17 cellular contexts compared by ENCODE assay signal in the genomic region with DNA sequence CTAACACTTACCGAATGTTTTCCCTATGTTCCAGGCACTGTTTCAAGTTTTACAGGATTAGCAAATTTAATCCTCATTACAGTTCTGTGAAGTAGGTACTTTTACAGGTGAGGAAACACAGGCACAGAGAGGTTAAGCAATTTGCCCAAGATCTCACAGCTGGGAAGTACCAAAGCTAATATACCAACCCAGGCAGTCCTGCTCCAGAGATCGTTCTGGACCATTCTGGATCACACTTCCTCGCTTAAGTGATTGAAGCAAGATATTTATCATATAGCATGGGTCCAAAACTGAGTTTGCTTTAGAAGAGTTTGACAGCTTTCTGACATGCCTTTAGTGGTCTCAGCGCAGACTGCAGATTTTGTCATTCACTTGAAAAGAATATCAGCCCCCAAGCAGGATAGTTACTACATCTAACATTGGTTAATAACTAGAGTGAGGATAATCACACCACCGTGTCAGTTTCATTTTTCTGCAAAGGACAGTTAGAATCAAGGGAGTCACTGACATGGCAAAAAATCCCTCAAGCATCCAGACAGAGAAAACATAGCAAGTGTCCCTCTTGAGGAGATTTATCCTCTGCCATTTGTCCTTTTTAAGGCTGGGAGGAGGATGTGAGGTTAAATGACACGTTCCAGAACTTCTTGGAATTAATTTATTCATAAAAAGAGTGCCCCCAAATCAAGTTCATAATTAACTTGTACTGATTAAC. TPM values are rescaled to one million over a fixed set of nuclear protein-coding genes. Genes with fewer than 3 reads are reported as not detected.
A peak's percentile ranks its signal among the peaks of the same experiment; 100 is the strongest.
DNase-seq lines count a peak whose midpoint lies in the region; TF ChIP-seq lines count a peak whose summit lies in the region.
"Had no signal": no experiment of that assay in that cellular context is flagged by ENCODE, and none has a peak within 500 bp of the region (broad histone marks: within the 10 kb centered on the region; RNA-seq: fewer than 3 reads in every experiment).

No MANE protein-coding gene starts in this region.

- H3K4me3 Mint-ChIP-seq in activated CD4-positive, alpha-beta T cell treated with anti-CD3 and anti-CD28 coated beads, Interleukin-2, amount 10 ng/mL, durations not matched to agents 24 days and 14 days, result peak overlapping the region; percentile 91
- no peak overlapping the region for H3K4me3 Mint-ChIP-seq in activated CD4-positive, alpha-beta T cell treated with anti-CD3 and anti-CD28 coated beads, Interleukin-2, amount 10 ng/mL, durations not matched to agents 7 days and 5 days
- H3K4me3 Mint-ChIP-seq in Caco-2 (ENCODE audit: unreplicated experiment), result no peak overlapping the region

- H3K4me3 ChIP-seq in SJSA1 (no peak overlapping the region), fibroblast of mammary gland (ENCODE audit: control insufficient read depth, low read depth, low read length) (peak overlapping the region; percentile 79), skeletal muscle cell (ENCODE audit: low read depth, low read length) (peak overlapping the region; percentile 17), brain microvascular endothelial cell (ENCODE audit: low read depth, low read length) (no peak overlapping the region), Caco-2 (ENCODE audit: low read depth, low read length) (no peak overlapping the region)
- H3K4me3 ChIP-seq: cardiac muscle cell, testis had no signal

- H3K9me3 Mint-ChIP-seq in activated CD4-positive, alpha-beta T cell treated with anti-CD3 and anti-CD28 coated beads, Interleukin-2, amount 10 ng/mL, durations not matched to agents 24 days and 14 days, result no peaks in the 10 kb centered on the region
- H3K9me3 Mint-ChIP-seq in activated CD4-positive, alpha-beta T cell treated with anti-CD3 and anti-CD28 coated beads, Interleukin-2, amount 10 ng/mL, durations not matched to agents 7 days and 5 days, result no peaks in the 10 kb centered on the region
- no peaks in the 10 kb centered on the region for H3K9me3 Mint-ChIP-seq in Caco-2 (ENCODE audit: unreplicated experiment)

- H3K36me3 Mint-ChIP-seq in activated CD4-positive, alpha-beta T cell treated with anti-CD3 and anti-CD28 coated beads, Interleukin-2, amount 10 ng/mL, durations not matched to agents 24 days and 14 days (ENCODE audit: low read depth), result peaks cover 35% of the 10 kb centered on the region
- peaks cover 16% of the 10 kb centered on the region for H3K36me3 Mint-ChIP-seq in activated CD4-positive, alpha-beta T cell treated with anti-CD3 and anti-CD28 coated beads, Interleukin-2, amount 10 ng/mL, durations not matched to agents 7 days and 5 days (ENCODE audit: low read depth)
- H3K36me3 Mint-ChIP-seq in Caco-2 (ENCODE audit: insufficient read depth, unreplicated experiment), result peaks cover under 1% of the 10 kb centered on the region

- POLR2A ChIA-PET in activated CD4-positive, alpha-beta T cell treated with anti-CD3 and anti-CD28 coated beads, Interleukin-2, amount 10 ng/mL, durations not matched to agents 7 days and 5 days (lab: Charles Lee), result no interaction called here
- POLR2A ChIA-PET in Caco-2 (lab: Charles Lee), result no interaction called here

- intact Hi-C loops in activated CD4-positive, alpha-beta T cell treated with anti-CD3 and anti-CD28 coated beads, Interleukin-2, amount 10 ng/mL, durations not matched to agents 24 days and 14 days (cut with micrococcal nuclease), result loop anchor here (10.0 kb wide), 1 partner anchor 619 kb away; no protein-coding TSS in a partner anchor
- intact Hi-C loops in Caco-2 (cut with micrococcal nuclease; ENCODE audit: unreplicated experiment), result loop anchor here (10.0 kb wide), 1 partner anchor 69 kb away; no protein-coding TSS in a partner anchor

- H3K27ac ChIP-seq in SJSA1 (peak overlapping the region; percentile 98), brain microvascular endothelial cell (no peak overlapping the region)
- H3K27ac ChIP-seq: cardiac muscle cell, neutrophil, testis had no signal

- H3K4me1 ChIP-seq in SJSA1 (replicated peaks) (peaks cover 42% of the 10 kb centered on the region), Caco-2 (no peaks in the 10 kb centered on the region)

- H3K36me3 ChIP-seq in SJSA1 (peaks cover 10% of the 10 kb centered on the region), brain microvascular endothelial cell (replicated peaks) (no peaks in the 10 kb centered on the region), Caco-2 (ENCODE audit: control insufficient read depth, insufficient read depth, low read length) (no peaks in the 10 kb centered on the region)
- H3K36me3 ChIP-seq: cardiac muscle cell, neutrophil had no signal

- no peaks in the 10 kb centered on the region for H3K27me3 ChIP-seq in SJSA1 (replicated peaks)
- no peaks in the 10 kb centered on the region for H3K27me3 ChIP-seq in brain microvascular endothelial cell (replicated peaks)
- H3K27me3 ChIP-seq in Caco-2 (replicated peaks; ENCODE audit: control insufficient read depth, insufficient read depth, low read length), result no peaks in the 10 kb centered on the region
- H3K27me3 ChIP-seq: testis had no signal

- H3K9me3 ChIP-seq in SJSA1 (replicated peaks) (no peaks in the 10 kb centered on the region), Caco-2 (no peaks in the 10 kb centered on the region)
- H3K9me3 ChIP-seq: neutrophil, testis had no signal

- H3K4me1 Mint-ChIP-seq in activated CD4-positive, alpha-beta T cell treated with anti-CD3 and anti-CD28 coated beads, Interleukin-2, amount 10 ng/mL, durations not matched to agents 24 days and 14 days, result peaks cover 54% of the 10 kb centered on the region
- peaks cover 60% of the 10 kb centered on the region for H3K4me1 Mint-ChIP-seq in activated CD4-positive, alpha-beta T cell treated with anti-CD3 and anti-CD28 coated beads, Interleukin-2, amount 10 ng/mL, durations not matched to agents 7 days and 5 days
- H3K4me1 Mint-ChIP-seq in Caco-2 (ENCODE audit: low read depth, unreplicated experiment), result no peaks in the 10 kb centered on the region

- H3K27me3 Mint-ChIP-seq in activated CD4-positive, alpha-beta T cell treated with anti-CD3 and anti-CD28 coated beads, Interleukin-2, amount 10 ng/mL, durations not matched to agents 24 days and 14 days, result no peaks in the 10 kb centered on the region
- H3K27me3 Mint-ChIP-seq in activated CD4-positive, alpha-beta T cell treated with anti-CD3 and anti-CD28 coated beads, Interleukin-2, amount 10 ng/mL, durations not matched to agents 7 days and 5 days, result peaks cover 2% of the 10 kb centered on the region
- no peaks in the 10 kb centered on the region for H3K27me3 Mint-ChIP-seq in Caco-2 (ENCODE audit: insufficient read depth, unreplicated experiment)

- TF ChIP-seq CTCF in fibroblast of mammary gland (conservative IDR thresholded peaks at IDR 0.05; ENCODE audit: control insufficient read depth, insufficient read depth, low read depth, low read length) (no peak), brain microvascular endothelial cell (IDR thresholded peaks at IDR 0.05; ENCODE audit: low read depth, low read length, missing control alignments) (no peak), Caco-2 (IDR thresholded peaks at IDR 0.05; ENCODE audit: insufficient read depth in 1 of 2, low read depth in 1 of 2, low read length in 1 of 2, severe bottlenecking in 1 of 2, unreplicated experiment in 1 of 2) (no peak)

- in situ Hi-C loops in brain microvascular endothelial cell (cut with HindIII; ENCODE audit: low pct_ligation_motif_present, low sequenced_read_pairs), result loop anchor here (25.0 kb wide), 1 partner anchor 719 kb away; no protein-coding TSS in a partner anchor

- peak overlapping the region; percentile 54 for H3K27ac Mint-ChIP-seq in activated CD4-positive, alpha-beta T cell treated with anti-CD3 and anti-CD28 coated beads, Interleukin-2, amount 10 ng/mL, durations not matched to agents 24 days and 14 days
- H3K27ac Mint-ChIP-seq in activated CD4-positive, alpha-beta T cell treated with anti-CD3 and anti-CD28 coated beads, Interleukin-2, amount 10 ng/mL, durations not matched to agents 7 days and 5 days, result no peak overlapping the region
- H3K27ac Mint-ChIP-seq in Caco-2 (ENCODE audit: unreplicated experiment), result no peak overlapping the region

- CTCF ChIA-PET in activated CD4-positive, alpha-beta T cell treated with anti-CD3 and anti-CD28 coated beads, Interleukin-2, amount 10 ng/mL, durations not matched to agents 7 days and 5 days (lab: Charles Lee), result interaction anchor here (1.0 kb wide), 2 partner anchors 11 to 13 kb away, joined by 3 to 4 read pairs; no protein-coding TSS in a partner anchor
- CTCF ChIA-PET in Caco-2 (lab: Charles Lee), result no interaction called here

- no TSS peak for BruUV-seq in Caco-2 (replicated peaks; lab: Mats Ljungman, UMichigan)

- no peak for DNase-seq in activated CD4-positive, alpha-beta T cell treated with anti-CD3 and anti-CD28 coated beads, Interleukin-2, amount 10 ng/mL, durations not matched to agents 24 days and 14 days
- no peak for DNase-seq in activated CD4-positive, alpha-beta T cell treated with anti-CD3 and anti-CD28 coated beads, Interleukin-2, amount 10 ng/mL, durations not matched to agents 7 days and 5 days
- DNase-seq in SJSA1 (ENCODE audit: low read depth in 1 of 2, low spot score in 2 of 2) (peak in 1 of 2 experiments; percentile 21), fibroblast of mammary gland (ENCODE audit: low read depth) (no peak), skeletal muscle cell (ENCODE audit: low read depth) (no peak), brain microvascular endothelial cell (no peak), RPMI8226 (no peak), Caco-2 (no peak)
- DNase-seq: activated CD4-positive, alpha-beta T cell treated with anti-CD3 and anti-CD28 coated beads for 48 hours; activated effector memory CD4-positive, alpha-beta T cell treated with anti-CD3 and anti-CD28 coated beads, Interleukin-2, amount 50 U/mL, for 16 hours; DMS 273 treated with DMSO at 0.1 percent for 48 hours; NCI-H1417 treated with DMSO at 0.1 percent for 48 hours; NCI-H345; small intestine; testis had no signal

RNA-seq across cellular contexts. Expression of gene HS3ST3B1, which starts 5.1 kb away (rescaled TPM):
- total RNA-seq in activated CD4-positive, alpha-beta T cell treated with anti-CD3 and anti-CD28 coated beads, Interleukin-2, amount 10 ng/mL, durations not matched to agents 24 days and 14 days, result 19.6 and 20.8 TPM in 2 replicates
- total RNA-seq in activated CD4-positive, alpha-beta T cell treated with anti-CD3 and anti-CD28 coated beads, Interleukin-2, amount 10 ng/mL, durations not matched to agents 7 days and 5 days, result 10 to 100 TPM; 11.5 to 11.9 TPM
- 14.1 and 17.0 TPM in 2 replicates for total RNA-seq in SJSA1 (2014; rRNA removed; shearing (Covaris generic))
- 1.8 and 1.9 TPM in 2 replicates for total RNA-seq in Caco-2 (2022)

Comparison
In these comparisons a context has a peak if more than half of its experiments do, and no peak if none do; other contexts are left out.
1. H3K4me3 ChIP-seq: peak in fibroblast of mammary gland (single experiment) and skeletal muscle cell (single experiment); none in SJSA1 (single experiment), brain microvascular endothelial cell (single experiment) and Caco-2 (single experiment).